9 cellular contexts compared by ENCODE assay signal in genomic region chr12:823043-823698, GRCh38.
DNase-seq lines count a peak whose midpoint lies in the region; ATAC-seq and TF ChIP-seq lines count a peak whose summit lies in the region.
"Had no signal": no experiment of that assay in that cellular context is flagged by ENCODE, and none has a peak within 500 bp of the region (broad histone marks: within the 10 kb centered on the region; RNA-seq: fewer than 3 reads in every experiment).

No MANE protein-coding gene starts in this region.

- H3K27me3 Mint-ChIP-seq in effector memory CD8-positive, alpha-beta T cell: no peaks in the 10 kb centered on the region

- TF ChIP-seq POLR2A in GM18505 (IDR thresholded peaks at IDR 0.05; ENCODE audit: borderline replicate concordance, extremely low read depth, insufficient read depth, insufficient read length): no peak

- no peak for DNase-seq in effector memory CD8-positive, alpha-beta T cell
- no peak for DNase-seq in stimulated activated CD4-positive, alpha-beta T cell treated with anti-CD3 and anti-CD28 coated beads, Interleukin-4, amount 100 ng/mL, for 1 hour
- no peak for DNase-seq in stimulated activated CD4-positive, alpha-beta T cell treated with anti-CD3 and anti-CD28 coated beads, Interleukin-2, amount 100 ng/mL, for 24 hours
- no peak for DNase-seq in A172 (ENCODE audit: low spot score)
- no peak for DNase-seq in AG08396 (ENCODE audit: low spot score)
- DNase-seq: NCI-H1694 had no signal

- peak overlapping the region; percentile 3 to 48 for H3K4me3 Mint-ChIP-seq in effector memory CD8-positive, alpha-beta T cell

- peak overlapping the region in 1 of 2 donors; percentile 82 for H3K27ac Mint-ChIP-seq in effector memory CD8-positive, alpha-beta T cell

- H3K4me1 Mint-ChIP-seq in effector memory CD8-positive, alpha-beta T cell (ENCODE audit: low read depth in 2 of 2): peaks cover 26 to 76% of the 10 kb centered on the region in 2 donors

- peaks cover 0 to 11% of the 10 kb centered on the region in 2 donors for H3K9me3 Mint-ChIP-seq in effector memory CD8-positive, alpha-beta T cell

- ATAC-seq in GM18505 (IDR thresholded peaks at IDR 0.05; ENCODE audit: unreplicated experiment) (peak; percentile 91), GM21576 (IDR thresholded peaks at IDR 0.05; ENCODE audit: unreplicated experiment) (peak; percentile 95), HG03520 (IDR thresholded peaks at IDR 0.05; ENCODE audit: unreplicated experiment) (peak; percentile 76)
- ATAC-seq in effector memory CD8-positive, alpha-beta T cell (replicated peaks): peak; percentile 37

- peaks cover 13% of the 10 kb centered on the region for H3K36me3 Mint-ChIP-seq in effector memory CD8-positive, alpha-beta T cell (ENCODE audit: insufficient read depth)

Comparison
In these comparisons a context has a peak if more than half of its experiments do, and no peak if none do; other contexts are left out.
1. ATAC-seq: peak in every context shown above with its lines; median percentile 95 in GM21576; 91 in GM18505; 76 in HG03520; 37 in effector memory CD8-positive, alpha-beta T cell.